30 cellular contexts compared by ENCODE assay signal in the genomic region with DNA sequence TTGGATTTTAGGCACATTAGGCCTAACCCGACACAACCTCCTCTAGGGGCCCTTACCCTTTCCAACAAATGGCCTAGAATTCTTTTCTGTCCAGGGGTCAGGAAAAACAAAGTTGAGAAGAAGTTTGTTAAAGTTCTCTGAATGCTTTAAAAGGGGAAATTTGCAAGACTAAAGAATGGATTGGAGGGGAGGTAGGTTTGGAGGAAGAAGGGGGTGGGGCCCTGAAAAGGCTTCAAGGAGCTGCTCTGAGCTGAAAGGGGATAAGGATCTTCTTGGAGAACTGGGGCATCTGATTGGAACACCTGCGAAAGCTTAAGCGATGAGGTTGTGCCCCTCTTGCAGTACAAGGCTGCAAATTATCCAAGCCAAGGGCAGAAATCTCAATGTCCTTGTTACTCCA. TPM values are rescaled to one million over a fixed set of nuclear protein-coding genes. Genes with fewer than 3 reads are reported as not detected.
DNase-seq lines count a peak whose midpoint lies in the region; ATAC-seq and TF ChIP-seq lines count a peak whose summit lies in the region.
"Had no signal": no experiment of that assay in that cellular context is flagged by ENCODE, and none has a peak within 500 bp of the region (broad histone marks: within the 10 kb centered on the region; RNA-seq: fewer than 3 reads in every experiment).

No MANE protein-coding gene starts in this region.

- peaks cover 18% of the 10 kb centered on the region for H3K27me3 Mint-ChIP-seq in GM23338 (ENCODE audit: insufficient read depth, low read depth, poor library complexity)
- H3K27me3 Mint-ChIP-seq in neural progenitor cell (ENCODE audit: insufficient read depth, low read depth), result peaks cover 4% of the 10 kb centered on the region
- H3K27me3 Mint-ChIP-seq: activated CD8-positive, alpha-beta memory T cell treated with anti-CD3 and anti-CD28 coated beads, Interleukin-2, amount 10 ng/mL, durations not matched to agents 7 days and 5 days had no signal

- no peak for TF ChIP-seq POLR2A in adrenal gland (IDR thresholded peaks at IDR 0.05)

- H3K36me3 Mint-ChIP-seq in GM23338 (ENCODE audit: low read depth) (peaks cover 10% of the 10 kb centered on the region), neural progenitor cell (no peaks in the 10 kb centered on the region)
- H3K36me3 Mint-ChIP-seq: CD14-positive monocyte, type B pancreatic cell had no signal

- H3K79me2 ChIP-seq in GM23338 (replicated peaks; ENCODE audit: insufficient read depth) (peaks cover 44% of the 10 kb centered on the region), MM.1S (ENCODE audit: low read length) (peaks cover 10% of the 10 kb centered on the region), neural progenitor cell (ENCODE audit: low read depth) (peaks cover 35% of the 10 kb centered on the region)

- no peaks in the 10 kb centered on the region for H3K27me3 ChIP-seq in GM23338 (ENCODE audit: insufficient read depth)
- H3K27me3 ChIP-seq in MM.1S (replicated peaks; ENCODE audit: insufficient read depth, low read length), result no peaks in the 10 kb centered on the region
- no peaks in the 10 kb centered on the region for H3K27me3 ChIP-seq in neural progenitor cell
- H3K27me3 ChIP-seq in adrenal gland, result no peaks in the 10 kb centered on the region
- H3K27me3 ChIP-seq: MG63 had no signal

- H3K4me2 ChIP-seq in GM23338 (peak overlapping the region; percentile 75), MM.1S (ENCODE audit: low read depth, low read length) (no peak overlapping the region), neural progenitor cell (peak overlapping the region; percentile 72)
- H3K4me2 ChIP-seq: KMS-11, PC-9, SK-N-SH had no signal

- peak; percentile 96 for DNase-seq in GM23338 (ENCODE audit: low spot score)
- no peak for DNase-seq in MM.1S
- peak; percentile 66 for DNase-seq in neural progenitor cell (ENCODE audit: low spot score)
- DNase-seq in medulla oblongata (ENCODE audit: extremely low spot score), result no peak
- no peak for DNase-seq in GM13977 (ENCODE audit: low spot score)
- no peak for DNase-seq in adrenal gland
- DNase-seq: activated CD4-positive, CD25-positive, alpha-beta regulatory T cell; activated CD8-positive, alpha-beta memory T cell treated with anti-CD3 and anti-CD28 coated beads, Interleukin-2, amount 10 ng/mL, durations not matched to agents 7 days and 5 days; activated gamma-delta T cell treated with Interleukin-2 at 50 U/mL for 16 hours; activated T-cell treated with anti-CD3 and anti-CD28 coated beads, Interleukin-2, amount 50 U/mL, for 4 hours; dermis blood vessel endothelial cell; GM23248; heart right ventricle; kidney; MG63; naive thymus-derived CD4-positive, alpha-beta T cell; NCI-H2029 treated with DMSO at 0.1 percent for 48 hours; NCI-H526; SK-N-SH; stimulated activated naive CD4-positive, alpha-beta T cell had no signal

- H3K4me3 ChIP-seq in GM23338 (peak overlapping the region; percentile 59), MM.1S (ENCODE audit: low read length) (no peak overlapping the region), iPS-11a (ENCODE audit: low read depth, low read length) (peak overlapping the region; percentile 72), neural progenitor cell (peak overlapping the region; percentile 27), adrenal gland (no peak overlapping the region)
- H3K4me3 ChIP-seq: GM23248, heart right ventricle, MG63, PC-9 had no signal

- H3K9me3 Mint-ChIP-seq in GM23338 (peaks cover 6% of the 10 kb centered on the region; the same call in 2 of the 3 replicates), neural progenitor cell (no peaks in the 10 kb centered on the region)
- H3K9me3 Mint-ChIP-seq: activated T-cell treated with anti-CD3 and anti-CD28 coated beads, Interleukin-2, amount 50 U/mL, for 4 hours; T-helper 1 cell treated with Interleukin-12 subunit alpha and Interleukin-12 subunit beta and Interleukin-4 antibody, amounts not matched to agents 30 μg/mL and 1 μg/mL, for 36 hours; type B pancreatic cell had no signal

- peaks cover 34% of the 10 kb centered on the region for H3K4me1 Mint-ChIP-seq in GM23338
- H3K4me1 Mint-ChIP-seq in neural progenitor cell, result peaks cover 18% of the 10 kb centered on the region

- H3K27ac ChIP-seq in GM23338 (ENCODE audit: low read depth) (peak overlapping the region; percentile 93), MM.1S (ENCODE audit: low read length) (no peak overlapping the region), neural progenitor cell (peak overlapping the region; percentile 79), adrenal gland (no peak overlapping the region)
- H3K27ac ChIP-seq: GM23248, heart right ventricle, KMS-11, PC-9 had no signal

- no peaks in the 10 kb centered on the region for H3K9me3 ChIP-seq in MM.1S (replicated peaks; ENCODE audit: insufficient read depth, low read length)
- H3K9me3 ChIP-seq in neural progenitor cell (ENCODE audit: low read depth), result no peaks in the 10 kb centered on the region
- H3K9me3 ChIP-seq in adrenal gland (replicated peaks in 1 of 3), result no peaks in the 10 kb centered on the region
- H3K9me3 ChIP-seq: heart right ventricle, MG63, SK-N-SH had no signal

- H3F3A ChIP-seq in GM23338 (replicated peaks; ENCODE audit: low read depth), result peaks cover 22% of the 10 kb centered on the region
- peaks cover 7% of the 10 kb centered on the region; the same call in 1 of the 2 replicates for H3F3A ChIP-seq in MM.1S (ENCODE audit: insufficient read depth, low read length)
- peaks cover 67% of the 10 kb centered on the region for H3F3A ChIP-seq in neural progenitor cell (ENCODE audit: low read depth)

- H2AFZ ChIP-seq in GM23338 (no peak overlapping the region), MM.1S (ENCODE audit: low read length) (peak overlapping the region; percentile 16; the same call in 1 of the 2 replicates), neural progenitor cell (replicated peaks) (peak overlapping the region; percentile 83)
- H2AFZ ChIP-seq: GM23248, PC-9 had no signal

- intact Hi-C loops in adrenal gland (cut with DNase I), result no loop called here

- H3K27ac Mint-ChIP-seq in GM23338 (peak overlapping the region; percentile 98), neural progenitor cell (peak overlapping the region; percentile 53)
- H3K27ac Mint-ChIP-seq: activated CD8-positive, alpha-beta memory T cell treated with anti-CD3 and anti-CD28 coated beads, Interleukin-2, amount 10 ng/mL, durations not matched to agents 7 days and 5 days; naive thymus-derived CD4-positive, alpha-beta T cell had no signal

- TF ChIP-seq CTCF in GM23338 (conservative IDR thresholded peaks at IDR 0.05; ENCODE audit: low read depth in 2 of 2) (no peak), MM.1S (IDR thresholded peaks at IDR 0.05; ENCODE audit: low read length) (no peak), neural progenitor cell (IDR thresholded peaks at IDR 0.05) (no peak), GM13977 (IDR thresholded peaks at IDR 0.05; ENCODE audit: extremely low read depth, insufficient read depth, missing control alignments) (no peak), adrenal gland (IDR thresholded peaks at IDR 0.05) (no peak)

- peaks cover 6% of the 10 kb centered on the region for H4K20me1 ChIP-seq in GM23338 (replicated peaks; ENCODE audit: insufficient read depth)
- H4K20me1 ChIP-seq in MM.1S (ENCODE audit: insufficient read depth, low read length), result no peaks in the 10 kb centered on the region
- H4K20me1 ChIP-seq in neural progenitor cell (ENCODE audit: low read depth), result peaks cover 4% of the 10 kb centered on the region

- H3K9ac ChIP-seq in MM.1S (ENCODE audit: low read length) (no peak overlapping the region), neural progenitor cell (no peak overlapping the region)
- H3K9ac ChIP-seq: GM23248, KMS-11, SK-N-SH had no signal

- peak; percentile 67 for ATAC-seq in GM23338
- ATAC-seq: activated CD8-positive, alpha-beta memory T cell treated with anti-CD3 and anti-CD28 coated beads, Interleukin-2, amount 10 ng/mL, durations not matched to agents 7 days and 5 days; activated T-cell treated with anti-CD3 and anti-CD28 coated beads, Interleukin-2, amount 50 U/mL, for 4 hours; heart right ventricle; naive thymus-derived CD4-positive, alpha-beta T cell; Right ventricle myocardium inferior had no signal

- H3K36me3 ChIP-seq in GM23338 (ENCODE audit: insufficient read depth) (no peaks in the 10 kb centered on the region), MM.1S (replicated peaks; ENCODE audit: insufficient read depth, low read length) (no peaks in the 10 kb centered on the region), neural progenitor cell (no peaks in the 10 kb centered on the region), adrenal gland (replicated peaks in 1 of 2) (no peaks in the 10 kb centered on the region)
- H3K36me3 ChIP-seq: heart right ventricle had no signal

- WGBS in adrenal gland, 4 donors, result 29 to 51% (median 46%) methylated on average over 3 of the region's 3 CpGs

- H3K4me1 ChIP-seq in GM23338 (ENCODE audit: insufficient read depth), result peaks cover 23% of the 10 kb centered on the region
- peaks cover 11% of the 10 kb centered on the region for H3K4me1 ChIP-seq in MM.1S (ENCODE audit: low read length)
- H3K4me1 ChIP-seq in neural progenitor cell, result peaks cover 18% of the 10 kb centered on the region
- peaks cover 5 to 11% of the 10 kb centered on the region in 2 donors for H3K4me1 ChIP-seq in adrenal gland (replicated peaks in 1 of 2)

- H3K9me2 ChIP-seq in GM23338 (ENCODE audit: insufficient read depth), result no peaks in the 10 kb centered on the region
- no peaks in the 10 kb centered on the region for H3K9me2 ChIP-seq in MM.1S (replicated peaks; ENCODE audit: insufficient read depth, low read length)
- H3K9me2 ChIP-seq: SK-N-SH had no signal

- H3K4me3 Mint-ChIP-seq in GM23338 (peak overlapping the region; percentile 89), neural progenitor cell (no peak overlapping the region)
- H3K4me3 Mint-ChIP-seq: activated CD8-positive, alpha-beta memory T cell treated with anti-CD3 and anti-CD28 coated beads, Interleukin-2, amount 10 ng/mL, durations not matched to agents 7 days and 5 days; activated T-cell treated with anti-CD3 and anti-CD28 coated beads, Interleukin-2, amount 50 U/mL, for 4 hours; CD14-positive monocyte; naive thymus-derived CD4-positive, alpha-beta T cell; T-helper 1 cell treated with Interleukin-12 subunit alpha and Interleukin-12 subunit beta and Interleukin-4 antibody, amounts not matched to agents 30 μg/mL and 1 μg/mL, for 36 hours; type B pancreatic cell had no signal

- in situ Hi-C loops in GM13977 (cut with MboI; ENCODE audit: low pct_unique_long_range_greater_than_20kb, low sequenced_read_pairs, unreplicated experiment), result no loop called here

RNA-seq across cellular contexts. Expression of a gene that starts 3.9 kb away (rescaled TPM):
- total RNA-seq in GM23338 (2014; rRNA removed; shearing (Covaris generic)), result 80.3 and 119 TPM in 2 replicates
- 25.1 and 29.2 TPM in 2 replicates for polyA plus RNA-seq in GM23338 (2016; fragmentation: Nextera tagmentation; extraction: Ambion mirVana)
- 46.5 and 48.4 TPM in 2 replicates for total RNA-seq in neural progenitor cell (ENCODE audit: low replicate concordance)
- 10 to 100 TPM; 18.2 to 44.7 (median 27.2) TPM for total RNA-seq in adrenal gland
- 10 to 100 TPM in 1 of 3 donors, 1 to 10 TPM in 2; 7.6 to 46.3 (median 9.7) TPM for polyA plus RNA-seq in adrenal gland

RNA-seq across cellular contexts. Expression of a gene that starts 29.8 kb away (rescaled TPM):
- total RNA-seq in GM23338 (2014; rRNA removed; shearing (Covaris generic)), result 0.03 and 0.16 TPM in 2 replicates
- polyA plus RNA-seq in GM23338 (2016; fragmentation: Nextera tagmentation; extraction: Ambion mirVana) (0.16 and 0.31 TPM in 2 replicates), adrenal gland (1 to 10 TPM in 1 of 3 donors, under 1 TPM in 2; 0.07 to 1.0 (median 0.40) TPM)
- total RNA-seq in neural progenitor cell (ENCODE audit: low replicate concordance) (0.03 TPM in 1 of 2 replicates, not detected in the other), adrenal gland (1 to 10 TPM in 3 of 8 donors, under 1 TPM in 4, not detected in 1; 0.32 to 2.9 (median 0.90) TPM)
- total RNA-seq: activated CD8-positive, alpha-beta memory T cell treated with anti-CD3 and anti-CD28 coated beads, Interleukin-2, amount 10 ng/mL, durations not matched to agents 7 days and 5 days; dermis blood vessel endothelial cell; endothelial cell of umbilical vein; frontal cortex; GM23248; naive thymus-derived CD4-positive, alpha-beta T cell; osteoblast had no signal
- polyA plus RNA-seq: CD14-positive monocyte; endothelial cell of umbilical vein; heart right ventricle; naive thymus-derived CD4-positive, alpha-beta T cell; SK-N-SH had no signal

Comparison
In these comparisons a context has a peak if more than half of its experiments do, and no peak if none do; other contexts are left out.
1. DNase-seq: peak in GM23338 (single experiment) and neural progenitor cell (single experiment); none in MM.1S (single experiment), medulla oblongata (single experiment), GM13977 (single experiment) and adrenal gland (0 of 7).
2. H3K27ac ChIP-seq: peak in GM23338 (single experiment) and neural progenitor cell (single experiment); none in MM.1S (single experiment) and adrenal gland (0 of 5).
3. H3K4me3 ChIP-seq: peak in GM23338 (single experiment), iPS-11a (single experiment) and neural progenitor cell (single experiment); none in MM.1S (single experiment) and adrenal gland (0 of 4).